In the genomic region with DNA sequence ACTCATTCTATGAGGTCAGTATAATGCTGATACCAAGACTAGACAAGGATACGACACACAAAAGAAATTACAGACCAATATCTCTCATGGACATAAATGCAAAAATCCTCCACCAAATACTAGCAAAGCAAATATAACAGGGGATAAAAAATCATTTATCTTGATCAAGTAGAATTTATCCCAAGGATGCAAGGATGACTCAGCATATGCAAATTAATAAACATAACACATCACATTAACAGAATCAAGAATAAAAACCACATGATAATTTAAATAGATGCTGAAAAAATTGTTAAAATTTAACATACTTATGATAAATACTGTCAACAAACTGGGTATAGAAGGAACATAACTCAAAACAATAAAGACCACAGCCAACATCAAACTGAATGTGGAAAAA, we compare ENCODE assay signal across 3 cellular contexts.
TF ChIP-seq lines count a peak whose summit lies in the region.

No MANE protein-coding gene starts in this region.

TF ChIP-seq in A549, 52 proteins besides CTCF, POLR2A, EP300 and RAD21:
- TF ChIP-seq TP53 (CRISPR knock-in tag; IDR thresholded peaks at IDR 0.05): no peak
- TF ChIP-seq MAFK (IDR thresholded peaks at IDR 0.05; ENCODE audit: partially characterized antibody): peak; percentile 21
- no peak for TF ChIP-seq FOSL2 (IDR thresholded peaks at IDR 0.05)
- no peak for TF ChIP-seq FOSL2 (CRISPR knock-in tag; IDR thresholded peaks at IDR 0.05)
- no peak for TF ChIP-seq ZSCAN20 (CRISPR knock-in tag; IDR thresholded peaks at IDR 0.05)

TF ChIP-seq in IMR-90, 13 proteins besides CTCF, POLR2A, EP300 and RAD21:
- TF ChIP-seq MXI1 (IDR thresholded peaks at IDR 0.05; ENCODE audit: borderline replicate concordance, low read depth, low read length) (no peak), NFE2L2 (IDR thresholded peaks at IDR 0.05; ENCODE audit: low read depth, low read length) (peak; percentile 65), CHD1 (IDR thresholded peaks at IDR 0.05; ENCODE audit: low read depth, low read length) (no peak), RFX5 (IDR thresholded peaks at IDR 0.05; ENCODE audit: low read depth, low read length) (no peak), SMC3 (IDR thresholded peaks at IDR 0.05; ENCODE audit: low read depth, low read length) (no peak), MAFK (IDR thresholded peaks at IDR 0.05; ENCODE audit: low read depth, low read length) (no peak), FOS (IDR thresholded peaks at IDR 0.05; ENCODE audit: low read depth, low read length) (no peak)
- TF ChIP-seq, protein P1, sequence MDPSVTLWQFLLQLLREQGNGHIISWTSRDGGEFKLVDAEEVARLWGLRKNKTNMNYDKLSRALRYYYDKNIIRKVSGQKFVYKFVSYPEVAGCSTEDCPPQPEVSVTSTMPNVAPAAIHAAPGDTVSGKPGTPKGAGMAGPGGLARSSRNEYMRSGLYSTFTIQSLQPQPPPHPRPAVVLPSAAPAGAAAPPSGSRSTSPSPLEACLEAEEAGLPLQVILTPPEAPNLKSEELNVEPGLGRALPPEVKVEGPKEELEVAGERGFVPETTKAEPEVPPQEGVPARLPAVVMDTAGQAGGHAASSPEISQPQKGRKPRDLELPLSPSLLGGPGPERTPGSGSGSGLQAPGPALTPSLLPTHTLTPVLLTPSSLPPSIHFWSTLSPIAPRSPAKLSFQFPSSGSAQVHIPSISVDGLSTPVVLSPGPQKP (IDR thresholded peaks at IDR 0.05; ENCODE audit: borderline replicate concordance, low read depth, low read length): no peak

TF ChIP-seq in H1, 55 proteins besides CTCF, POLR2A, EP300 and RAD21:
- 0 out of 2 replicates have a peak, but pooled peaks have one; percentile 2 for TF ChIP-seq MAFK (IDR thresholded peaks at IDR 0.05; ENCODE audit: low read depth, low read length)
- no peak for TF ChIP-seq TCF12 (IDR thresholded peaks at IDR 0.05; ENCODE audit: low read depth, low read length)
- TF ChIP-seq SIX5 (IDR thresholded peaks at IDR 0.05; ENCODE audit: low read depth, low read length): no peak
- TF ChIP-seq KDM4A (IDR thresholded peaks at IDR 0.05; ENCODE audit: low read depth, low read length, severe bottlenecking): no peak
